Comparison of ENCODE assay signal across 17 cellular contexts in the genomic region with DNA sequence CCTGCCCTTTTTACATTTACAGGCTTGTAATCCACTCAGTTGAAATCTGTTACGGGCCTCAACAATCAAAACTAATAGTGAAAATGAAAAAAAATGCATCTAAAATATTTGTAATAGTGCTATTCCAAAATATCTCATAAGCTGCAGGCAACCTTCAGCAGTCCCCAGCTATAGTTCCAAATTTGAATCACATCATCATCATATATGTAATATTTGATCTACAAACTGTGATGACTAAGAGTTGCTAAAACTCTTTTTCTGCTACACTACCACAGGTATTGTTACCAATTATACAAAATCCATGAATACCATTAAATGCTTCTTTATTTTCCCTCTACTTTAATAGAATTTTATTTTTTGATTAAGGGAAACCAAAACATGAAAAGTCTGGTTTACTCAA.
A peak's percentile ranks its signal among the peaks of the same experiment; 100 is the strongest.
DNase-seq lines count a peak whose midpoint lies in the region; ATAC-seq and TF ChIP-seq lines count a peak whose summit lies in the region.
"Had no signal": no experiment of that assay in that cellular context is flagged by ENCODE, and none has a peak within 500 bp of the region (broad histone marks: within the 10 kb centered on the region; RNA-seq: fewer than 3 reads in every experiment).

No MANE protein-coding gene starts in this region.

- H3K27me3 Mint-ChIP-seq in MCF 10A (ENCODE audit: insufficient read depth, unreplicated experiment) (no peaks in the 10 kb centered on the region), type B pancreatic cell (no peaks in the 10 kb centered on the region)

- H3K4me1 ChIP-seq in breast epithelium (no peaks in the 10 kb centered on the region), SJSA1 (replicated peaks) (peaks cover 24% of the 10 kb centered on the region)

- TF ChIP-seq CTCF in MCF 10A (IDR thresholded peaks at IDR 0.05; ENCODE audit: unreplicated experiment), result no peak
- TF ChIP-seq CTCF in breast epithelium (IDR thresholded peaks at IDR 0.05), result no peak
- no peak for TF ChIP-seq CTCF in epithelial cell of esophagus (IDR thresholded peaks at IDR 0.05; ENCODE audit: insufficient read depth, low read depth, low read length, missing control alignments)
- no peak for TF ChIP-seq CTCF in type B pancreatic cell (conservative IDR thresholded peaks at IDR 0.05)

- H3K4me3 ChIP-seq in breast epithelium (no peak overlapping the region), SJSA1 (no peak overlapping the region), epithelial cell of esophagus (ENCODE audit: low read length) (no peak overlapping the region)

- H3K27me3 ChIP-seq in breast epithelium (no peaks in the 10 kb centered on the region), SJSA1 (replicated peaks) (no peaks in the 10 kb centered on the region)

- no peaks in the 10 kb centered on the region for H3K36me3 ChIP-seq in breast epithelium
- no peaks in the 10 kb centered on the region for H3K36me3 ChIP-seq in SJSA1

- H3K9me3 ChIP-seq in breast epithelium, result no peaks in the 10 kb centered on the region
- H3K9me3 ChIP-seq in SJSA1 (replicated peaks), result no peaks in the 10 kb centered on the region

- BruUV-seq in MCF 10A (replicated peaks; lab: Mats Ljungman, UMichigan), result no TSS peak

- CTCF ChIA-PET in MCF 10A (lab: Yijun Ruan, JAX), result no interaction called here

- no peak overlapping the region for H3K4me3 Mint-ChIP-seq in MCF 10A (ENCODE audit: unreplicated experiment)
- no peak overlapping the region for H3K4me3 Mint-ChIP-seq in stimulated activated effector memory CD8-positive, alpha-beta T cell treated with anti-CD3 and anti-CD28 coated beads, Interleukin-12 subunit alpha, Interleukin-12 subunit beta, amount 100 ng/mL, for 72 hours
- H3K4me3 Mint-ChIP-seq in type B pancreatic cell, result no peak overlapping the region
- H3K4me3 Mint-ChIP-seq: CD8-positive, alpha-beta T cell had no signal

- intact Hi-C loops in MCF 10A (cut with micrococcal nuclease) (no loop called here), breast epithelium (cut with DNase I; ENCODE audit: low total_unique reads) (no loop called here)

- POLR2A ChIA-PET in MCF 10A (lab: Yijun Ruan, JAX), result interaction anchor here (0.6 to 4.0 kb wide), 7 partner anchors 9 to 153 kb away, joined by 3 to 13 read pairs (median 4); no protein-coding TSS in a partner anchor

- ATAC-seq in stimulated activated effector memory CD8-positive, alpha-beta T cell treated with anti-CD3 and anti-CD28 coated beads, Interleukin-12 subunit alpha, Interleukin-12 subunit beta, amount 100 ng/mL, for 72 hours, result peak; percentile 76
- ATAC-seq: CD8-positive, alpha-beta T cell had no signal

- H3K4me1 Mint-ChIP-seq in MCF 10A (ENCODE audit: insufficient read depth, unreplicated experiment), result peaks cover 23% of the 10 kb centered on the region
- H3K4me1 Mint-ChIP-seq in stimulated activated effector memory CD8-positive, alpha-beta T cell treated with anti-CD3 and anti-CD28 coated beads, Interleukin-12 subunit alpha, Interleukin-12 subunit beta, amount 100 ng/mL, for 72 hours, result peaks cover 5% of the 10 kb centered on the region
- no peaks in the 10 kb centered on the region for H3K4me1 Mint-ChIP-seq in type B pancreatic cell (ENCODE audit: unreplicated experiment)

- H3K36me3 Mint-ChIP-seq in MCF 10A (ENCODE audit: insufficient read depth, unreplicated experiment) (no peaks in the 10 kb centered on the region), type B pancreatic cell (peaks cover 3% of the 10 kb centered on the region)
- H3K36me3 Mint-ChIP-seq in stimulated activated effector memory CD8-positive, alpha-beta T cell treated with anti-CD3 and anti-CD28 coated beads, Interleukin-12 subunit alpha, Interleukin-12 subunit beta, amount 100 ng/mL, for 72 hours, result no peaks in the 10 kb centered on the region
- H3K36me3 Mint-ChIP-seq: CD8-positive, alpha-beta T cell had no signal

- TF ChIP-seq POLR2A in breast epithelium (IDR thresholded peaks at IDR 0.05), result no peak

- peak overlapping the region; percentile 54 for H3K27ac Mint-ChIP-seq in MCF 10A (ENCODE audit: low read depth, unreplicated experiment)
- H3K27ac Mint-ChIP-seq in stimulated activated effector memory CD8-positive, alpha-beta T cell treated with anti-CD3 and anti-CD28 coated beads, Interleukin-12 subunit alpha, Interleukin-12 subunit beta, amount 100 ng/mL, for 72 hours, result no peak overlapping the region
- H3K27ac Mint-ChIP-seq in type B pancreatic cell, result no peak overlapping the region
- H3K27ac Mint-ChIP-seq: CD8-positive, alpha-beta T cell had no signal

- H3K9me3 Mint-ChIP-seq in MCF 10A (ENCODE audit: unreplicated experiment) (no peaks in the 10 kb centered on the region), type B pancreatic cell (peaks cover 4% of the 10 kb centered on the region)
- no peaks in the 10 kb centered on the region for H3K9me3 Mint-ChIP-seq in stimulated activated effector memory CD8-positive, alpha-beta T cell treated with anti-CD3 and anti-CD28 coated beads, Interleukin-12 subunit alpha, Interleukin-12 subunit beta, amount 100 ng/mL, for 72 hours
- H3K9me3 Mint-ChIP-seq: CD8-positive, alpha-beta T cell had no signal

- H3K27ac ChIP-seq in breast epithelium (no peak overlapping the region), SJSA1 (peak overlapping the region; percentile 39), substantia nigra (ENCODE audit: low read depth, low read length, poor library complexity, severe bottlenecking) (no peak overlapping the region)
- H3K27ac ChIP-seq: KMS-11 had no signal

- DNase-seq in MCF 10A (ENCODE audit: unreplicated experiment) (no peak), breast epithelium (ENCODE audit: low spot score in 2 of 2) (no peak), SJSA1 (ENCODE audit: low read depth in 1 of 2, low spot score in 2 of 2) (no peak), epithelial cell of esophagus (ENCODE audit: low read depth) (peak; percentile 11), substantia nigra (lab: John Stamatoyannopoulos, UW) (no peak), type B pancreatic cell (ENCODE audit: extremely low spot score, unreplicated experiment) (no peak), SW480 (ENCODE audit: low spot score) (no peak)
- DNase-seq in stimulated activated effector memory CD8-positive, alpha-beta T cell treated with anti-CD3 and anti-CD28 coated beads, Interleukin-12 subunit alpha, Interleukin-12 subunit beta, amount 100 ng/mL, for 72 hours (ENCODE audit: low spot score in 2 of 2), result no peak
- DNase-seq: C1 segment of cervical spinal cord; Calu3; CD8-positive, alpha-beta T cell; GDM1; NCI-H1105; NCI-H2029 treated with DMSO at 0.1 percent for 48 hours; NCI-H2171; NCI-H524 treated with DMSO at 0.1 percent for 48 hours had no signal
